In the genomic region with DNA sequence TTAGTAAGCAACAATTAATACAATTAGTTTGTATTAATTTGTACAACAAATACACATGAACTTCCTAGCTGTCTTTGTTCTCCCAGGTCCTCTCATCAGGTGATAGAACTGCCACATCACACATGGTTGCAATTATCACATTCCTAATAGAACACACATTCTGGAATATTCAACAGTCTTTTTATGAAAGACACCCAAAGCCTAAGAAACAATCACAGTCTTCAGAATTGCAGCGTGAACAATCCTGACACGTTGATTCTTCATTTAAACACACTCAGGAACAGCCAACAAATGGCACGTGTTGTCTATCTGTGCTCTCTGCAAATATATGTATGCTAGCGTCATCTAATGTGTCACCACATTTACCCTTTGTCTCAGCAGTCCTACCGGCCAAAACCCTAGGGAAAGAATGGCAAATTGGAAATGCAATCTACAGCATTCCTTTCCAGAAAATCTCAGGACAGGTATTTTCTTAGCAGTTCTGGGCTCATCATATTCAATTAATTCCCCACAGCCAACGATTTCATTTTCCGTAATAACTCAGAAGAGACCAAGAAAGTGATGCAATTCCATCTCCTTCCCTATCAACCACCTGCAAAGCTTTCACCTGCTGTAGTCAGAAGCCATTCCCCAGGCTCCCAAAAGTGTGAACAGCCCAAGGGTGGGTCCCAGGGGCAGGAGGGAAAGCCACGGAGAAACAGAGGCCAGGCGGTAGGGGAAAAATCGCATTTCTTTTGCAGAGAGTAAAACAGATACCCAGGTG, we compare ENCODE assay signal across 1 cellular context.
TF ChIP-seq lines count a peak whose summit lies in the region.

No MANE protein-coding gene starts in this region.

TF ChIP-seq in GM23338, 12 proteins besides CTCF, POLR2A, EP300 and RAD21 (continued from another document):
- TF ChIP-seq, protein P1, sequence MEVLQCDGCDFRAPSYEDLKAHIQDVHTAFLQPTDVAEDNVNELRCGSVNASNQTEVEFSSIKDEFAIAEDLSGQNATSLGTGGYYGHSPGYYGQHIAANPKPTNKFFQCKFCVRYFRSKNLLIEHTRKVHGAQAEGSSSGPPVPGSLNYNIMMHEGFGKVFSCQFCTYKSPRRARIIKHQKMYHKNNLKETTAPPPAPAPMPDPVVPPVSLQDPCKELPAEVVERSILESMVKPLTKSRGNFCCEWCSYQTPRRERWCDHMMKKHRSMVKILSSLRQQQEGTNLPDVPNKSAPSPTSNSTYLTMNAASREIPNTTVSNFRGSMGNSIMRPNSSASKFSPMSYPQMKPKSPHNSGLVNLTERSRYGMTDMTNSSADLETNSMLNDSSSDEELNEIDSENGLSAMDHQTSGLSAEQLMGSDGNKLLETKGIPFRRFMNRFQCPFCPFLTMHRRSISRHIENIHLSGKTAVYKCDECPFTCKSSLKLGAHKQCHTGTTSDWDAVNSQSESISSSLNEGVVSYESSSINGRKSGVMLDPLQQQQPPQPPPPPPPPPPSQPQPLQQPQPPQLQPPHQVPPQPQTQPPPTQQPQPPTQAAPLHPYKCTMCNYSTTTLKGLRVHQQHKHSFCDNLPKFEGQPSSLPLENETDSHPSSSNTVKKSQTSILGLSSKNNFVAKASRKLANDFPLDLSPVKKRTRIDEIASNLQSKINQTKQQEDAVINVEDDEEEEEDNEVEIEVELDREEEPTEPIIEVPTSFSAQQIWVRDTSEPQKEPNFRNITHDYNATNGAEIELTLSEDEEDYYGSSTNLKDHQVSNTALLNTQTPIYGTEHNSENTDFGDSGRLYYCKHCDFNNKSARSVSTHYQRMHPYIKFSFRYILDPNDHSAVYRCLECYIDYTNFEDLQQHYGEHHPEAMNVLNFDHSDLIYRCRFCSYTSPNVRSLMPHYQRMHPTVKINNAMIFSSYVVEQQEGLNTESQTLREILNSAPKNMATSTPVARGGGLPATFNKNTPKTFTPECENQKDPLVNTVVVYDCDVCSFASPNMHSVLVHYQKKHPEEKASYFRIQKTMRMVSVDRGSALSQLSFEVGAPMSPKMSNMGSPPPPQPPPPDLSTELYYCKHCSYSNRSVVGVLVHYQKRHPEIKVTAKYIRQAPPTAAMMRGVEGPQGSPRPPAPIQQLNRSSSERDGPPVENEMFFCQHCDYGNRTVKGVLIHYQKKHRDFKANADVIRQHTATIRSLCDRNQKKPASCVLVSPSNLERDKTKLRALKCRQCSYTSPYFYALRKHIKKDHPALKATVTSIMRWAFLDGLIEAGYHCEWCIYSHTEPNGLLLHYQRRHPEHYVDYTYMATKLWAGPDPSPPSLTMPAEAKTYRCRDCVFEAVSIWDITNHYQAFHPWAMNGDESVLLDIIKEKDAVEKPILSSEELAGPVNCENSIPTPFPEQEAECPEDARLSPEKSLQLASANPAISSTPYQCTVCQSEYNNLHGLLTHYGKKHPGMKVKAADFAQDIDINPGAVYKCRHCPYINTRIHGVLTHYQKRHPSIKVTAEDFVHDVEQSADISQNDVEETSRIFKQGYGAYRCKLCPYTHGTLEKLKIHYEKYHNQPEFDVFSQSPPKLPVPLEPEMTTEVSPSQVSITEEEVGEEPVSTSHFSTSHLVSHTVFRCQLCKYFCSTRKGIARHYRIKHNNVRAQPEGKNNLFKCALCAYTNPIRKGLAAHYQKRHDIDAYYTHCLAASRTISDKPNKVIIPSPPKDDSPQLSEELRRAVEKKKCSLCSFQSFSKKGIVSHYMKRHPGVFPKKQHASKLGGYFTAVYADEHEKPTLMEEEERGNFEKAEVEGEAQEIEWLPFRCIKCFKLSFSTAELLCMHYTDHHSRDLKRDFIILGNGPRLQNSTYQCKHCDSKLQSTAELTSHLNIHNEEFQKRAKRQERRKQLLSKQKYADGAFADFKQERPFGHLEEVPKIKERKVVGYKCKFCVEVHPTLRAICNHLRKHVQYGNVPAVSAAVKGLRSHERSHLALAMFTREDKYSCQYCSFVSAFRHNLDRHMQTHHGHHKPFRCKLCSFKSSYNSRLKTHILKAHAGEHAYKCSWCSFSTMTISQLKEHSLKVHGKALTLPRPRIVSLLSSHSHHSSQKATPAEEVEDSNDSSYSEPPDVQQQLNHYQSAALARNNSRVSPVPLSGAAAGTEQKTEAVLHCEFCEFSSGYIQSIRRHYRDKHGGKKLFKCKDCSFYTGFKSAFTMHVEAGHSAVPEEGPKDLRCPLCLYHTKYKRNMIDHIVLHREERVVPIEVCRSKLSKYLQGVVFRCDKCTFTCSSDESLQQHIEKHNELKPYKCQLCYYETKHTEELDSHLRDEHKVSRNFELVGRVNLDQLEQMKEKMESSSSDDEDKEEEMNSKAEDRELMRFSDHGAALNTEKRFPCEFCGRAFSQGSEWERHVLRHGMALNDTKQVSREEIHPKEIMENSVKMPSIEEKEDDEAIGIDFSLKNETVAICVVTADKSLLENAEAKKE (CRISPR knock-in tag; IDR thresholded peaks at IDR 0.05) = no peak
- no peak for TF ChIP-seq STAT1 (IDR thresholded peaks at IDR 0.05; ENCODE audit: unreplicated experiment)
- no peak for TF ChIP-seq EZH2 (IDR thresholded peaks at IDR 0.05; ENCODE audit: low read depth, unreplicated experiment)
- no peak for TF ChIP-seq NANOG (IDR thresholded peaks at IDR 0.05; ENCODE audit: borderline replicate concordance)
- TF ChIP-seq ZNF114 (CRISPR knock-in tag; IDR thresholded peaks at IDR 0.05) = no peak
- TF ChIP-seq, protein P2, sequence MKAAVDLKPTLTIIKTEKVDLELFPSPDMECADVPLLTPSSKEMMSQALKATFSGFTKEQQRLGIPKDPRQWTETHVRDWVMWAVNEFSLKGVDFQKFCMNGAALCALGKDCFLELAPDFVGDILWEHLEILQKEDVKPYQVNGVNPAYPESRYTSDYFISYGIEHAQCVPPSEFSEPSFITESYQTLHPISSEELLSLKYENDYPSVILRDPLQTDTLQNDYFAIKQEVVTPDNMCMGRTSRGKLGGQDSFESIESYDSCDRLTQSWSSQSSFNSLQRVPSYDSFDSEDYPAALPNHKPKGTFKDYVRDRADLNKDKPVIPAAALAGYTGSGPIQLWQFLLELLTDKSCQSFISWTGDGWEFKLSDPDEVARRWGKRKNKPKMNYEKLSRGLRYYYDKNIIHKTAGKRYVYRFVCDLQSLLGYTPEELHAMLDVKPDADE (IDR thresholded peaks at IDR 0.05) = no peak
- TF ChIP-seq, protein P3, sequence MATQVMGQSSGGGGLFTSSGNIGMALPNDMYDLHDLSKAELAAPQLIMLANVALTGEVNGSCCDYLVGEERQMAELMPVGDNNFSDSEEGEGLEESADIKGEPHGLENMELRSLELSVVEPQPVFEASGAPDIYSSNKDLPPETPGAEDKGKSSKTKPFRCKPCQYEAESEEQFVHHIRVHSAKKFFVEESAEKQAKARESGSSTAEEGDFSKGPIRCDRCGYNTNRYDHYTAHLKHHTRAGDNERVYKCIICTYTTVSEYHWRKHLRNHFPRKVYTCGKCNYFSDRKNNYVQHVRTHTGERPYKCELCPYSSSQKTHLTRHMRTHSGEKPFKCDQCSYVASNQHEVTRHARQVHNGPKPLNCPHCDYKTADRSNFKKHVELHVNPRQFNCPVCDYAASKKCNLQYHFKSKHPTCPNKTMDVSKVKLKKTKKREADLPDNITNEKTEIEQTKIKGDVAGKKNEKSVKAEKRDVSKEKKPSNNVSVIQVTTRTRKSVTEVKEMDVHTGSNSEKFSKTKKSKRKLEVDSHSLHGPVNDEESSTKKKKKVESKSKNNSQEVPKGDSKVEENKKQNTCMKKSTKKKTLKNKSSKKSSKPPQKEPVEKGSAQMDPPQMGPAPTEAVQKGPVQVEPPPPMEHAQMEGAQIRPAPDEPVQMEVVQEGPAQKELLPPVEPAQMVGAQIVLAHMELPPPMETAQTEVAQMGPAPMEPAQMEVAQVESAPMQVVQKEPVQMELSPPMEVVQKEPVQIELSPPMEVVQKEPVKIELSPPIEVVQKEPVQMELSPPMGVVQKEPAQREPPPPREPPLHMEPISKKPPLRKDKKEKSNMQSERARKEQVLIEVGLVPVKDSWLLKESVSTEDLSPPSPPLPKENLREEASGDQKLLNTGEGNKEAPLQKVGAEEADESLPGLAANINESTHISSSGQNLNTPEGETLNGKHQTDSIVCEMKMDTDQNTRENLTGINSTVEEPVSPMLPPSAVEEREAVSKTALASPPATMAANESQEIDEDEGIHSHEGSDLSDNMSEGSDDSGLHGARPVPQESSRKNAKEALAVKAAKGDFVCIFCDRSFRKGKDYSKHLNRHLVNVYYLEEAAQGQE (IDR thresholded peaks at IDR 0.05; ENCODE audit: unreplicated experiment) = no peak
- TF ChIP-seq ZNF331 (CRISPR knock-in tag; IDR thresholded peaks at IDR 0.05; ENCODE audit: low read depth) = no peak
- TF ChIP-seq CREB1 (CRISPR knock-in tag; IDR thresholded peaks at IDR 0.05; ENCODE audit: low read depth) = no peak
- no peak for TF ChIP-seq EZH2phosphoT487 (IDR thresholded peaks at IDR 0.05; ENCODE audit: unreplicated experiment)
- TF ChIP-seq JUNB (IDR thresholded peaks at IDR 0.05; ENCODE audit: unreplicated experiment) = no peak
